Comparison of ENCODE assay signal across 1 cellular context in the genomic region with DNA sequence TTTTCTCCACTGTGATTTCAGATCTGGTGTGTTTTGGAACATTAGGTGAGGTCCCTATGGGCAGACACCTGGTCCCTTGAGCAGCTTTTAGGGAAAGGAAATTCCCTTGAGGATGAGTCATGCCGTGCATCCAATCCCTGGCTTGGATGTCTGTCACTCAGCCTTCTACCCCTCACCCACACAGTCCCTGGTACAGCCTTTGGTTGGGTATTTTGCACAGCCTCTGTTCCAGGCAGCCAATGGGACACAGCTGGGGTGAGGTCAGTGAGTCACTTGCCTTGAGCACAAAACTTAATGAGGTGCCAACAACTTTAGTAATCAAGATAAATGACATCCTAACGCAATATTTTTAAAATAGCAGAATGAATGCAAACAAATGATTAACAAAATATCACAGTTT.
TF ChIP-seq lines count a peak whose summit lies in the region.

No MANE protein-coding gene starts in this region.

TF ChIP-seq in IMR-90, 13 proteins besides CTCF, POLR2A, EP300 and RAD21:
- TF ChIP-seq RFX5 (IDR thresholded peaks at IDR 0.05; ENCODE audit: low read depth, low read length), result no peak
- no peak for TF ChIP-seq FOS (IDR thresholded peaks at IDR 0.05; ENCODE audit: low read depth, low read length)
- no peak for TF ChIP-seq NFE2L2 (IDR thresholded peaks at IDR 0.05; ENCODE audit: low read depth, low read length)
- no peak for TF ChIP-seq RCOR1 (IDR thresholded peaks at IDR 0.05; ENCODE audit: insufficient replicate concordance, low read length)
- no peak for TF ChIP-seq BHLHE40 (IDR thresholded peaks at IDR 0.05; ENCODE audit: low read depth, low read length)
- TF ChIP-seq MAFK (IDR thresholded peaks at IDR 0.05; ENCODE audit: low read depth, low read length), result no peak
- no peak for TF ChIP-seq CEBPB (IDR thresholded peaks at IDR 0.05; ENCODE audit: low read depth, low read length)
- no peak for TF ChIP-seq MAZ (IDR thresholded peaks at IDR 0.05; ENCODE audit: borderline replicate concordance, low read depth, low read length)
- no peak for TF ChIP-seq MXI1 (IDR thresholded peaks at IDR 0.05; ENCODE audit: borderline replicate concordance, low read depth, low read length)
- TF ChIP-seq, protein P1, sequence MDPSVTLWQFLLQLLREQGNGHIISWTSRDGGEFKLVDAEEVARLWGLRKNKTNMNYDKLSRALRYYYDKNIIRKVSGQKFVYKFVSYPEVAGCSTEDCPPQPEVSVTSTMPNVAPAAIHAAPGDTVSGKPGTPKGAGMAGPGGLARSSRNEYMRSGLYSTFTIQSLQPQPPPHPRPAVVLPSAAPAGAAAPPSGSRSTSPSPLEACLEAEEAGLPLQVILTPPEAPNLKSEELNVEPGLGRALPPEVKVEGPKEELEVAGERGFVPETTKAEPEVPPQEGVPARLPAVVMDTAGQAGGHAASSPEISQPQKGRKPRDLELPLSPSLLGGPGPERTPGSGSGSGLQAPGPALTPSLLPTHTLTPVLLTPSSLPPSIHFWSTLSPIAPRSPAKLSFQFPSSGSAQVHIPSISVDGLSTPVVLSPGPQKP (IDR thresholded peaks at IDR 0.05; ENCODE audit: borderline replicate concordance, low read depth, low read length), result no peak
- TF ChIP-seq SMC3 (IDR thresholded peaks at IDR 0.05; ENCODE audit: low read depth, low read length), result no peak
TF ChIP-seq in IMR-90: peak in this region for 0.
